8 cellular contexts compared by ENCODE assay signal in the genomic region with DNA sequence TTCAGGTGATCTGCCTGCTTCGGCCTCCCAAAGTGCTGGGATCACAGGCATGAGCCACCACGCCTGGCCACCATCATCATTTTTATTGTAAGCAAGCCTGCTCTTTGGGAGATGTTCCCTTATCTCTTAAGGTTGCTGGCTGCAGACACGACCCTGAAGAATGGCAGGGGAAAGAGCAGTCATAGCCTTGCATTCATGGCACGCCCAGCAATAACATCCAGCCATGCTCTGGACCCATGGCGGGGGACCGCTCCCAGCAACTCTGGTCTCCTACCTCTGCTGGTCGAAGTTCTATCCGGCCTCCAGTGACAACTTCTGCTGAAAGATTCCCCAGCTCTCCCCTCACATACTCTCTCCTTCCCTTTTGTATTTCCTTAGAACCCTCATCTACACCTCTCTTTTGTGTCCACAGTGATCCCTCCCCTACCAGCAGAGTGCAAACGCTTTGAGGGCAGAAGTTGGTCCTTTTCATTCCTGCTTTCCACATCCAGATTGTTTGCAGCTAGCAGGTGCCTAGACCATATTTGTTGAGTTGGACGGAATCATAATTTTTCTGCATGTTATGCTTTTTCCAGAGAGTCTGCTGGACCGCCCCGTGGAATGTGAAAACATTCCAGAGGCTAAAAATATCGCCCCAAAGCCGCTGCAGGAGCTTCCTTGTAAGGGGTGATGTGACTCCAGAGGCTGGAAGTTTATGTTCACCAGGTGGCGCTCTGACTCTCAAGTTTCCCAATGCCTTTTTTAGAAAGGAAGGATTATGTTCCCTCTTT. TPM values are rescaled to one million over a fixed set of nuclear protein-coding genes. Genes with fewer than 3 reads are reported as not detected.
A peak's percentile ranks its signal among the peaks of the same experiment; 100 is the strongest.
DNase-seq lines count a peak whose midpoint lies in the region; ATAC-seq and TF ChIP-seq lines count a peak whose summit lies in the region.

No MANE protein-coding gene starts in this region.

- CTCF ChIA-PET in A673 (lab: Charles Lee) (interaction anchor here (0.6 to 1.1 kb wide), 11 partner anchors 8 to 160 kb away, joined by 3 to 12 read pairs (median 3); partner anchors contain the start of gene AVPI1), OCI-LY7 (lab: Charles Lee; ENCODE audit: unreplicated experiment) (no interaction called here)

- POLR2A ChIA-PET in A673 (lab: Charles Lee; ENCODE audit: low non-redundant PET) = no interaction called here
- POLR2A ChIA-PET in OCI-LY7 (lab: Charles Lee) = interaction anchor here (0.7 to 1.3 kb wide), 3 partner anchors 11 to 161 kb away, joined by 3 read pairs; no protein-coding TSS in a partner anchor

- no peak overlapping the region for H3K9ac ChIP-seq in skeletal muscle satellite cell (ENCODE audit: low read depth, low read length)

- H3K9me3 ChIP-seq in A673 (ENCODE audit: low read depth, low read length, poor library complexity, severe bottlenecking) (no peaks in the 10 kb centered on the region), OCI-LY7 (ENCODE audit: low read length) (no peaks in the 10 kb centered on the region), body of pancreas (no peaks in the 10 kb centered on the region), skeletal muscle satellite cell (replicated peaks; ENCODE audit: low read length) (no peaks in the 10 kb centered on the region)

- no peaks in the 10 kb centered on the region for H3K79me2 ChIP-seq in OCI-LY7 (ENCODE audit: insufficient read depth, low read depth, low read length)

- H3K4me2 ChIP-seq in OCI-LY7 (ENCODE audit: low read length) (no peak overlapping the region), skeletal muscle satellite cell (ENCODE audit: low read length) (peak overlapping the region; percentile 11)

- no peak overlapping the region for H3K4me3 ChIP-seq in A673 (ENCODE audit: low read depth, low read length, poor library complexity, severe bottlenecking)
- H3K4me3 ChIP-seq in GM12864 (ENCODE audit: low read depth, low read length) = no peak overlapping the region
- H3K4me3 ChIP-seq in OCI-LY7 (ENCODE audit: low read depth, low read length, poor library complexity, severe bottlenecking) = no peak overlapping the region
- no peak overlapping the region for H3K4me3 ChIP-seq in body of pancreas
- H3K4me3 ChIP-seq in skeletal muscle satellite cell (ENCODE audit: low read length) = no peak overlapping the region

- H4K20me1 ChIP-seq in OCI-LY7 (ENCODE audit: insufficient read depth, low read length) = no peaks in the 10 kb centered on the region

- H2AFZ ChIP-seq in OCI-LY7 (ENCODE audit: low read length) = no peak overlapping the region

- peak; percentile 80 for TF ChIP-seq CTCF in A673 (conservative IDR thresholded peaks at IDR 0.05; ENCODE audit: low read depth, low read length)
- TF ChIP-seq CTCF in GM12864 (IDR thresholded peaks at IDR 0.05; ENCODE audit: low read depth, low read length, missing control alignments) = peak; percentile 67
- TF ChIP-seq CTCF in OCI-LY7 (conservative IDR thresholded peaks at IDR 0.05; ENCODE audit: low read length) = peak; percentile 92
- TF ChIP-seq CTCF in body of pancreas (IDR thresholded peaks at IDR 0.05) = peak; percentile 42 to 65 (median 59)

- BruUV-seq in A673 (replicated peaks; lab: Mats Ljungman, UMichigan) (no TSS peak), OCI-LY7 (replicated peaks; lab: Mats Ljungman, UMichigan) (no TSS peak)

- WGBS in body of pancreas, 2 donors = 40 to 44% methylated on average over 15 of the region's 15 CpGs

- H3K27ac ChIP-seq in A673 (ENCODE audit: low read depth, low read length, poor library complexity, severe bottlenecking) (no peak overlapping the region), OCI-LY7 (ENCODE audit: low read depth, low read length, poor library complexity, severe bottlenecking) (no peak overlapping the region), body of pancreas (no peak overlapping the region)

- H3K9me2 ChIP-seq in OCI-LY7 (ENCODE audit: insufficient read depth, low read length) = no peaks in the 10 kb centered on the region

- DNase-seq in A673 (ENCODE audit: low spot score) (peak; percentile 74), GM12864 (ENCODE audit: low read depth) (no peak), OCI-LY7 (ENCODE audit: low spot score) (peak; percentile 41), body of pancreas (peak; percentile 71 to 77 (median 74)), iPS-NIHi7 (ENCODE audit: extremely low spot score) (peak; percentile 61)

- no peak for TF ChIP-seq POLR2A in body of pancreas (IDR thresholded peaks at IDR 0.05)

- H3K36me3 ChIP-seq in A673 (ENCODE audit: insufficient read depth, low read length, poor library complexity, severe bottlenecking) = no peaks in the 10 kb centered on the region
- H3K36me3 ChIP-seq in OCI-LY7 (ENCODE audit: insufficient read depth, low read length) = no peaks in the 10 kb centered on the region
- no peaks in the 10 kb centered on the region for H3K36me3 ChIP-seq in body of pancreas (replicated peaks in 1 of 2; ENCODE audit: insufficient read depth in 1 of 2, low read depth in 2 of 2)
- no peaks in the 10 kb centered on the region for H3K36me3 ChIP-seq in skeletal muscle satellite cell (ENCODE audit: insufficient read depth, low read length)

- H3K4me1 ChIP-seq in A673 (ENCODE audit: insufficient read depth, low read length, poor library complexity, severe bottlenecking) (peaks cover 10% of the 10 kb centered on the region), OCI-LY7 (ENCODE audit: insufficient read depth, low read length, poor library complexity, severe bottlenecking) (no peaks in the 10 kb centered on the region), body of pancreas (peaks cover 9% of the 10 kb centered on the region), skeletal muscle satellite cell (ENCODE audit: control insufficient read depth, insufficient read depth, low read length) (peaks cover 18% of the 10 kb centered on the region)

- intact Hi-C loops in A673 (cut with micrococcal nuclease; ENCODE audit: unreplicated experiment) = loop anchor here (1.0 to 10.0 kb wide), 2 partner anchors 22 to 336 kb away; no protein-coding TSS in a partner anchor
- intact Hi-C loops in OCI-LY7 (cut with micrococcal nuclease; ENCODE audit: unreplicated experiment) = loop anchor here (1.0 kb wide), 1 partner anchor 22 kb away; no protein-coding TSS in a partner anchor
- intact Hi-C loops in body of pancreas (cut with DNase I) = no loop called here

- peak; percentile 16 for ATAC-seq in body of pancreas
- ATAC-seq in GM21447 (IDR thresholded peaks at IDR 0.05; ENCODE audit: unreplicated experiment) = no peak
- ATAC-seq in GM18861 (IDR thresholded peaks at IDR 0.05; ENCODE audit: unreplicated experiment) = no peak

- H3K27me3 ChIP-seq in A673 (replicated peaks; ENCODE audit: insufficient read depth, low read depth, low read length, poor library complexity) = no peaks in the 10 kb centered on the region
- H3K27me3 ChIP-seq in body of pancreas = no peaks in the 10 kb centered on the region
- H3K27me3 ChIP-seq in skeletal muscle satellite cell (ENCODE audit: control insufficient read depth, insufficient read depth, low read length) = no peaks in the 10 kb centered on the region

RNA-seq across cellular contexts. Expression of gene MARVELD1, which starts 4.4 kb away (rescaled TPM):
- total RNA-seq in A673 (2021) = 26.6 and 30.1 TPM in 2 replicates
- total RNA-seq in OCI-LY7 (2014; rRNA removed; shearing (Covaris generic)) = not detected in 2 replicates
- total RNA-seq in OCI-LY7 (2022) = 0.13 TPM in 1 of 2 replicates, not detected in the other
- total RNA-seq in body of pancreas = 1 to 10 TPM; 4.3 to 6.5 TPM
- total RNA-seq in skeletal muscle satellite cell (2012; rRNA removed) = 35.7 and 36.9 TPM in 2 replicates

RNA-seq across cellular contexts. Expression of gene AVPI1, which starts 22.1 kb away (rescaled TPM):
- total RNA-seq in A673 (2021) (2.4 and 2.6 TPM in 2 replicates), OCI-LY7 (2022) (2.1 and 3.2 TPM in 2 replicates), body of pancreas (10 to 100 TPM in 1 of 2 donors, 1 to 10 TPM in 1; 5.7 to 14.8 TPM)
- 2.8 and 4.6 TPM in 2 replicates for total RNA-seq in OCI-LY7 (2014; rRNA removed; shearing (Covaris generic))
- total RNA-seq in skeletal muscle satellite cell (2012; rRNA removed) = 19.0 and 19.9 TPM in 2 replicates

RNA-seq across cellular contexts. Expression of gene ZFYVE27, which starts 27.8 kb away (rescaled TPM):
- total RNA-seq in A673 (2021) = 26.8 and 31.7 TPM in 2 replicates
- 24.0 and 25.5 TPM in 2 replicates for total RNA-seq in OCI-LY7 (2014; rRNA removed; shearing (Covaris generic))
- total RNA-seq in OCI-LY7 (2022) = 31.8 and 33.0 TPM in 2 replicates
- 10 to 100 TPM; 14.8 to 32.6 TPM for total RNA-seq in body of pancreas
- 15.7 and 16.6 TPM in 2 replicates for total RNA-seq in skeletal muscle satellite cell (2012; rRNA removed)

Comparison
In these comparisons a context has a peak if more than half of its experiments do, and no peak if none do; other contexts are left out.
1. RNA of gene MARVELD1, which starts 4.4 kb away (total RNA-seq): 26.6 to 30.1 TPM in A673 and 4.3 to 6.5 TPM in body of pancreas; 0.13 TPM in OCI-LY7; every median in the first group is over 4 times any median in the second.
2. Peak in every context shown above with its lines, with median percentiles within 50 percentile points of each other: CTCF ChIP-seq.